Comparison of ENCODE assay signal across 13 cellular contexts in genomic region chr19:38395381-38396127, GRCh38. TPM values are rescaled to one million over a fixed set of nuclear protein-coding genes. Genes with fewer than 3 reads are reported as not detected.
DNase-seq lines count a peak whose midpoint lies in the region; ATAC-seq, FAIRE-seq and TF ChIP-seq lines count a peak whose summit lies in the region.
"Had no signal": no experiment of that assay in that cellular context is flagged by ENCODE, and none has a peak within 500 bp of the region (broad histone marks: within the 10 kb centered on the region; RNA-seq: fewer than 3 reads in every experiment).

No MANE protein-coding gene starts in this region.

- peak overlapping the region; percentile 71 for H3K4me3 Mint-ChIP-seq in activated CD8-positive, alpha-beta T cell treated with anti-CD3 and anti-CD28 coated beads for 36 hours

- 97% methylated on average over 36 of the region's 88 CpGs; no CpG with 5 or more reads in 1 of the 2 experiments for WGBS in H1 (ENCODE audit: extremely low coverage in 1 of 2, insufficient coverage in 1 of 2, insufficient read length in 1 of 2, insufficient replicate concordance in 2 of 2, low coverage in 1 of 2, low lambda C conversion rate in 2 of 2, missing lambda C conversion rate in 1 of 2), 2 experiments
- whole genome bisulfite sequencing in hepatocyte (ENCODE audit: low lambda C conversion rate, missing lambda C conversion rate), result over 99% methylated on average over 44 of the region's 88 CpGs
- WGBS in mesendoderm (ENCODE audit: extremely low coverage, insufficient coverage, low lambda C conversion rate), result no CpG with 5 or more reads among the region's 88 CpGs

- no peak overlapping the region for H3K56ac ChIP-seq in H1 (replicated peaks; ENCODE audit: insufficient read length, low read depth, low read length)
- no peak overlapping the region for H3K56ac ChIP-seq in mesendoderm (ENCODE audit: low read length)

- H3K27ac Mint-ChIP-seq in activated CD8-positive, alpha-beta T cell treated with anti-CD3 and anti-CD28 coated beads for 36 hours, result peak overlapping the region; percentile 56

- H3K9me3 ChIP-seq in H1 (ENCODE audit: insufficient read depth in 2 of 2, low read depth in 1 of 2, low read length in 1 of 2), result no peaks in the 10 kb centered on the region
- no peaks in the 10 kb centered on the region for H3K9me3 ChIP-seq in hepatocyte (ENCODE audit: low read depth)
- no peaks in the 10 kb centered on the region for H3K9me3 ChIP-seq in OCI-LY7 (ENCODE audit: low read length)
- H3K9me3 ChIP-seq: tibial nerve had no signal

- no peak overlapping the region for H3K23ac ChIP-seq in H1 (ENCODE audit: insufficient read length)
- no peak overlapping the region for H3K23ac ChIP-seq in mesendoderm (ENCODE audit: low read length)

- no peak overlapping the region for H2BK12ac ChIP-seq in H1 (ENCODE audit: low read depth, low read length)

- H4K20me1 ChIP-seq in H1 (replicated peaks in 1 of 2; ENCODE audit: control insufficient read depth in 1 of 2, insufficient read depth in 2 of 2, low read length in 2 of 2) (peaks cover 0 to 2% of the 10 kb centered on the region in 2 experiments), hepatocyte (ENCODE audit: insufficient read depth, poor library complexity, severe bottlenecking) (no peaks in the 10 kb centered on the region), OCI-LY7 (ENCODE audit: insufficient read depth, low read length) (no peaks in the 10 kb centered on the region)

- H3K27ac ChIP-seq in H1 (ENCODE audit: low read depth, low read length) (no peak overlapping the region), hepatocyte (no peak overlapping the region), mesendoderm (ENCODE audit: low read depth, low read length) (no peak overlapping the region), OCI-LY7 (ENCODE audit: low read depth, low read length, poor library complexity, severe bottlenecking) (no peak overlapping the region)
- H3K27ac ChIP-seq: tibial nerve had no signal

- BruUV-seq in OCI-LY7 (replicated peaks; lab: Mats Ljungman, UMichigan), result no TSS peak

- H2BK5ac ChIP-seq in H1 (ENCODE audit: low read depth, low read length), result no peak overlapping the region
- no peak overlapping the region for H2BK5ac ChIP-seq in mesendoderm (ENCODE audit: low read length)

- peaks cover 16% of the 10 kb centered on the region for H3K27me3 Mint-ChIP-seq in activated CD8-positive, alpha-beta T cell treated with anti-CD3 and anti-CD28 coated beads for 36 hours

- TF ChIP-seq RAD21 in H1 (IDR thresholded peaks at IDR 0.05 in 1 of 2, conservative IDR thresholded peaks at IDR 0.05 in 1 of 2; ENCODE audit: low read depth in 2 of 2, low read length in 2 of 2), result no peak

- peaks cover 0 to 4% of the 10 kb centered on the region in 2 experiments; a peak in 2 of 4 replicates for H3K79me2 ChIP-seq in H1 (ENCODE audit: control insufficient read depth in 1 of 2, insufficient read depth in 2 of 2, low read length in 2 of 2)
- no peaks in the 10 kb centered on the region for H3K79me2 ChIP-seq in hepatocyte
- no peaks in the 10 kb centered on the region for H3K79me2 ChIP-seq in mesendoderm (ENCODE audit: control insufficient read depth, insufficient read depth, low read length)
- H3K79me2 ChIP-seq in OCI-LY7 (ENCODE audit: insufficient read depth, low read depth, low read length), result no peaks in the 10 kb centered on the region

- TF ChIP-seq POLR2A in GM12892 (IDR thresholded peaks at IDR 0.05; ENCODE audit: low read depth, low read length) (peak; percentile 54; the same call in 1 of the 2 replicates), H1 (IDR thresholded peaks at IDR 0.05; ENCODE audit: control extremely low read depth in 1 of 2, low read depth in 2 of 2, low read length in 2 of 2) (no peak)

- DNase-seq in GM12892 (ENCODE audit: insufficient read length) (peak; percentile 56), H1 (ENCODE audit: low read depth in 1 of 2, low spot score in 2 of 2) (no peak), hepatic stellate cell (ENCODE audit: low spot score) (no peak), hepatocyte (ENCODE audit: low spot score) (no peak), mesendoderm (no peak), OCI-LY7 (ENCODE audit: low spot score) (no peak)
- DNase-seq in activated CD8-positive, alpha-beta T cell treated with anti-CD3 and anti-CD28 coated beads for 36 hours, result peak; percentile 54
- DNase-seq in stimulated activated CD4-positive, alpha-beta T cell treated with anti-CD3 and anti-CD28 coated beads, Interleukin-4, amount 100 ng/mL, for 24 hours, result peak; percentile 49
- DNase-seq: DMS79, OCI-M1 had no signal

- no peaks in the 10 kb centered on the region for H3K9me3 Mint-ChIP-seq in activated CD8-positive, alpha-beta T cell treated with anti-CD3 and anti-CD28 coated beads for 36 hours

- no peak overlapping the region for H2BK120ac ChIP-seq in H1 (replicated peaks; ENCODE audit: low read depth, low read length)
- H2BK120ac ChIP-seq in mesendoderm (ENCODE audit: low read depth, low read length), result no peak overlapping the region

- no peak overlapping the region for H2AK5ac ChIP-seq in H1 (ENCODE audit: low read depth, low read length)
- no peak overlapping the region for H2AK5ac ChIP-seq in mesendoderm (ENCODE audit: low read length)

- CTCF ChIA-PET in activated CD8-positive, alpha-beta T cell treated with anti-CD3 and anti-CD28 coated beads for 36 hours (lab: Charles Lee), result interaction anchor here (0.6 to 1.1 kb wide), 2 partner anchors 19 to 497 kb away, joined by 3 read pairs; no protein-coding TSS in a partner anchor
- CTCF ChIA-PET in H1 (lab: Charles Lee; ENCODE audit: partially characterized antibody) (interaction anchor here (0.7 kb wide), 1 partner anchor 30 kb away, joined by 3 read pairs; no protein-coding TSS in a partner anchor), OCI-LY7 (lab: Charles Lee; ENCODE audit: unreplicated experiment) (no interaction called here)

- FAIRE-seq in GM12892 (lab: Jason Lieb, UNC) (no peak), H1 (lab: Jason Lieb, UNC) (no peak)
- FAIRE-seq: islet of Langerhans had no signal

- no peak overlapping the region for H4K5ac ChIP-seq in H1 (ENCODE audit: insufficient read length, low read depth, low read length)
- no peak overlapping the region for H4K5ac ChIP-seq in mesendoderm (ENCODE audit: low read length)

- H2BK15ac ChIP-seq in H1 (ENCODE audit: low read length) (no peak overlapping the region), mesendoderm (replicated peaks; ENCODE audit: low read depth) (no peak overlapping the region)

- POLR2A ChIA-PET in activated CD8-positive, alpha-beta T cell treated with anti-CD3 and anti-CD28 coated beads for 36 hours (lab: Charles Lee), result interaction anchor here (1.1 to 2.6 kb wide), 3 partner anchors 9 to 15 kb away, joined by 5 to 11 read pairs (median 7); no protein-coding TSS in a partner anchor
- POLR2A ChIA-PET in H1 (lab: Charles Lee; ENCODE audit: partially characterized antibody) (interaction anchor here (0.8 to 2.2 kb wide), 7 partner anchors 10 to 636 kb away, joined by 3 to 12 read pairs (median 4); no protein-coding TSS in a partner anchor), OCI-LY7 (lab: Charles Lee) (no interaction called here)

- H2BK20ac ChIP-seq in H1 (ENCODE audit: low read length), result no peak overlapping the region

- TF ChIP-seq CTCF in activated CD8-positive, alpha-beta T cell treated with anti-CD3 and anti-CD28 coated beads for 36 hours (IDR thresholded peaks at IDR 0.05), result no peak
- no peak for TF ChIP-seq CTCF in H1 (IDR thresholded peaks at IDR 0.05; ENCODE audit: control extremely low read depth in 1 of 3, insufficient read depth in 1 of 3, low read depth in 1 of 3, low read length in 3 of 3)
- no peak for TF ChIP-seq CTCF in hepatocyte (IDR thresholded peaks at IDR 0.05; ENCODE audit: poor library complexity)
- no peak for TF ChIP-seq CTCF in OCI-LY7 (conservative IDR thresholded peaks at IDR 0.05; ENCODE audit: low read length)

- H3K4me3 ChIP-seq in H1 (ENCODE audit: extremely low read depth in 1 of 4, insufficient read depth in 2 of 4, low read depth in 3 of 4, low read length in 4 of 4) (peak overlapping the region in 1 of 4 experiments; percentile 52; a peak in 1 of 8 replicates), hepatocyte (no peak overlapping the region), mesendoderm (ENCODE audit: low read length) (no peak overlapping the region), OCI-LY7 (ENCODE audit: low read depth, low read length, poor library complexity, severe bottlenecking) (no peak overlapping the region)

- intact Hi-C loops in activated CD8-positive, alpha-beta T cell treated with anti-CD3 and anti-CD28 coated beads for 36 hours (cut with micrococcal nuclease), result no loop called here
- intact Hi-C loops in OCI-LY7 (cut with micrococcal nuclease; ENCODE audit: unreplicated experiment), result no loop called here

- no peaks in the 10 kb centered on the region for H3K9me2 ChIP-seq in hepatocyte (replicated peaks; ENCODE audit: insufficient read depth)
- H3K9me2 ChIP-seq in OCI-LY7 (ENCODE audit: insufficient read depth, low read length), result no peaks in the 10 kb centered on the region

- H3K36me3 ChIP-seq in H1 (ENCODE audit: control insufficient read depth in 2 of 4, insufficient read depth in 4 of 4, low read length in 3 of 4) (peaks cover 2 to 20% (median 5%) of the 10 kb centered on the region in 4 experiments; a peak in 2 of 8 replicates), hepatocyte (replicated peaks; ENCODE audit: insufficient read depth, low read depth) (no peaks in the 10 kb centered on the region), mesendoderm (ENCODE audit: control insufficient read depth, insufficient read depth, low read length) (no peaks in the 10 kb centered on the region), OCI-LY7 (ENCODE audit: insufficient read depth, low read length) (no peaks in the 10 kb centered on the region)

- H3K18ac ChIP-seq in H1 (ENCODE audit: extremely low read depth, low read length), result no peak overlapping the region
- H3K18ac ChIP-seq in mesendoderm (ENCODE audit: low read length), result no peak overlapping the region

- H3K14ac ChIP-seq in H1 (ENCODE audit: insufficient read length), result no peak overlapping the region

- TF ChIP-seq EP300 in H1 (IDR thresholded peaks at IDR 0.05; ENCODE audit: borderline replicate concordance in 1 of 2, low read depth in 2 of 2, low read length in 2 of 2), result no peak

- no peaks in the 10 kb centered on the region for H3K23me2 ChIP-seq in H1 (ENCODE audit: low read depth, low read length)

- H3K27me3 ChIP-seq in H1 (replicated peaks in 1 of 4; ENCODE audit: control insufficient read depth in 3 of 4, extremely low read depth in 1 of 4, insufficient read depth in 3 of 4, low read length in 3 of 4) (peaks cover 0 to 32% (median 29%) of the 10 kb centered on the region in 4 experiments; a peak in 6 of 7 replicates), hepatocyte (no peaks in the 10 kb centered on the region), mesendoderm (ENCODE audit: insufficient read depth, low read length, poor library complexity) (no peaks in the 10 kb centered on the region)

- H2AFZ ChIP-seq in H1 (ENCODE audit: low read length) (no peak overlapping the region), hepatocyte (no peak overlapping the region), OCI-LY7 (ENCODE audit: low read length) (no peak overlapping the region)

- H3K79me1 ChIP-seq in H1 (ENCODE audit: low read depth, low read length) (no peaks in the 10 kb centered on the region), mesendoderm (ENCODE audit: low read length) (no peaks in the 10 kb centered on the region)

- H3K4ac ChIP-seq in H1 (replicated peaks; ENCODE audit: insufficient read length, low read depth, low read length) (no peak overlapping the region), mesendoderm (ENCODE audit: low read depth, low read length) (no peak overlapping the region)

- H4K91ac ChIP-seq in H1 (replicated peaks; ENCODE audit: insufficient read length, low read length), result no peak overlapping the region

- H4K8ac ChIP-seq in H1 (ENCODE audit: extremely low read depth, insufficient read depth, low read length), result no peak overlapping the region
- no peak overlapping the region for H4K8ac ChIP-seq in mesendoderm (ENCODE audit: low read depth, low read length)

- H3K9ac ChIP-seq in H1 (replicated peaks in 1 of 4; ENCODE audit: extremely low read depth in 1 of 4, low read depth in 3 of 4, low read length in 3 of 4) (no peak overlapping the region), mesendoderm (ENCODE audit: low read length) (no peak overlapping the region)

- peaks cover 5% of the 10 kb centered on the region for H3K36me3 Mint-ChIP-seq in activated CD8-positive, alpha-beta T cell treated with anti-CD3 and anti-CD28 coated beads for 36 hours (ENCODE audit: low read depth)

- ATAC-seq in activated CD8-positive, alpha-beta T cell treated with anti-CD3 and anti-CD28 coated beads for 36 hours, result peak; percentile 78

- H3K4me1 Mint-ChIP-seq in activated CD8-positive, alpha-beta T cell treated with anti-CD3 and anti-CD28 coated beads for 36 hours (ENCODE audit: low read depth), result peaks cover 18% of the 10 kb centered on the region

- peaks cover 5 to 12% (median 6%) of the 10 kb centered on the region in 4 experiments for H3K4me1 ChIP-seq in H1 (replicated peaks in 1 of 4; ENCODE audit: control insufficient read depth in 3 of 4, insufficient read depth in 4 of 4, low read length in 3 of 4)
- H3K4me1 ChIP-seq in hepatocyte (ENCODE audit: insufficient read depth), result no peaks in the 10 kb centered on the region
- H3K4me1 ChIP-seq in mesendoderm (ENCODE audit: control insufficient read depth, low read depth, low read length), result peaks cover 3% of the 10 kb centered on the region
- no peaks in the 10 kb centered on the region for H3K4me1 ChIP-seq in OCI-LY7 (ENCODE audit: insufficient read depth, low read length, poor library complexity, severe bottlenecking)

- peak overlapping the region; percentile 54 to 71; a peak in 2 of 4 replicates for H3K4me2 ChIP-seq in H1 (ENCODE audit: insufficient read depth in 1 of 2, low read depth in 2 of 2, low read length in 2 of 2)
- H3K4me2 ChIP-seq in hepatocyte, result no peak overlapping the region
- H3K4me2 ChIP-seq in mesendoderm (ENCODE audit: low read length), result no peak overlapping the region
- no peak overlapping the region for H3K4me2 ChIP-seq in OCI-LY7 (ENCODE audit: low read length)

RNA-seq across cellular contexts. Expression of gene SPRED3, which starts 7.1 kb away (rescaled TPM):
- 0.42 TPM for polyA plus RNA-seq in GM12892 (2012; ENCODE audit: missing spikeins)
- total RNA-seq in activated CD8-positive, alpha-beta T cell treated with anti-CD3 and anti-CD28 coated beads for 36 hours, result 1 to 10 TPM in 1 of 2 experiments, under 1 TPM in 1; 0.69 to 1.5 TPM
- 7.1 and 8.1 TPM in 2 replicates for total RNA-seq in H1 (2021; fragmentation: NEBNext Ultra II Directional; extraction: Animal tissue kit (Norgen Biotek cat#: 25700))
- polyA plus RNA-seq in H1 (2011; rRNA removed), result 10.3 and 13.5 TPM in 2 replicates
- 9.5 TPM for polyA plus RNA-seq in H1 (2011; cell fraction: cytosol; rRNA removed)
- 28.3 TPM for polyA plus RNA-seq in H1 (2011; cell fraction: nucleus; rRNA removed)
- 8.0 to 11.4 TPM (median 9.0 TPM) in 4 replicates for polyA plus RNA-seq in H1 (2012, experiment 1 of 2)
- polyA plus RNA-seq in H1 (2012, experiment 2 of 2), result 4.8 TPM
- 6.6 TPM for polyA plus RNA-seq in H1 (2013, experiment 1 of 2)
- polyA plus RNA-seq in H1 (2013, experiment 2 of 2), result 6.1 TPM
- polyA minus RNA-seq in H1 (2011; rRNA and poly(A)+ RNA removed), result 3.8 and 5.4 TPM in 2 replicates
- polyA minus RNA-seq in H1 (2011; cell fraction: cytosol; rRNA and poly(A)+ RNA removed), result 3.0 TPM
- 16.1 TPM for polyA minus RNA-seq in H1 (2011; cell fraction: nucleus; rRNA and poly(A)+ RNA removed)
- 0.68 and 4.0 TPM in 2 replicates for total RNA-seq in hepatocyte
- 2.3 and 3.9 TPM in 2 replicates for polyA plus RNA-seq in hepatocyte
- polyA plus RNA-seq in mesendoderm (2013, experiment 1 of 2), result 2.1 TPM
- 2.1 TPM for polyA plus RNA-seq in mesendoderm (2013, experiment 2 of 2)
- total RNA-seq in OCI-LY7 (2014; rRNA removed; shearing (Covaris generic)), result 0.09 and 1.0 TPM in 2 replicates
- 2.1 and 3.0 TPM in 2 replicates for total RNA-seq in OCI-LY7 (2022)

RNA-seq across cellular contexts. Expression of gene FAM98C, which starts 7.3 kb away (rescaled TPM):
- polyA plus RNA-seq in GM12892 (2012; ENCODE audit: missing spikeins), result 13.8 TPM
- 10 to 100 TPM; 11.7 to 12.5 TPM for total RNA-seq in activated CD8-positive, alpha-beta T cell treated with anti-CD3 and anti-CD28 coated beads for 36 hours
- 4.6 and 6.1 TPM in 2 replicates for total RNA-seq in H1 (2021; fragmentation: NEBNext Ultra II Directional; extraction: Animal tissue kit (Norgen Biotek cat#: 25700))
- 9.4 and 12.3 TPM in 2 replicates for polyA plus RNA-seq in H1 (2011; rRNA removed)
- 12.2 TPM for polyA plus RNA-seq in H1 (2011; cell fraction: cytosol; rRNA removed)
- 24.9 TPM for polyA plus RNA-seq in H1 (2011; cell fraction: nucleus; rRNA removed)
- polyA plus RNA-seq in H1 (2012, experiment 1 of 2), result 5.2 to 9.0 TPM (median 6.8 TPM) in 4 replicates
- 20.7 TPM for polyA plus RNA-seq in H1 (2012, experiment 2 of 2)
- polyA plus RNA-seq in H1 (2013, experiment 1 of 2), result 3.9 TPM
- polyA plus RNA-seq in H1 (2013, experiment 2 of 2), result 4.0 TPM
- 1.7 TPM in 2 replicates for polyA minus RNA-seq in H1 (2011; rRNA and poly(A)+ RNA removed)
- 3.9 TPM for polyA minus RNA-seq in H1 (2011; cell fraction: cytosol; rRNA and poly(A)+ RNA removed)
- 6.6 TPM for polyA minus RNA-seq in H1 (2011; cell fraction: nucleus; rRNA and poly(A)+ RNA removed)
- total RNA-seq in hepatocyte, result 9.9 and 17.3 TPM in 2 replicates
- 20.2 and 27.7 TPM in 2 replicates for polyA plus RNA-seq in hepatocyte
- 2.2 TPM for polyA plus RNA-seq in mesendoderm (2013, experiment 1 of 2)
- polyA plus RNA-seq in mesendoderm (2013, experiment 2 of 2), result 2.6 TPM
- total RNA-seq in OCI-LY7 (2014; rRNA removed; shearing (Covaris generic)), result 21.9 and 32.8 TPM in 2 replicates
- 30.4 and 31.1 TPM in 2 replicates for total RNA-seq in OCI-LY7 (2022)

RNA-seq across cellular contexts. Expression of gene GGN, which starts 7.7 kb away (rescaled TPM):
- not detected for polyA plus RNA-seq in GM12892 (2012; ENCODE audit: missing spikeins)
- not detected for total RNA-seq in activated CD8-positive, alpha-beta T cell treated with anti-CD3 and anti-CD28 coated beads for 36 hours
- 1.2 and 2.7 TPM in 2 replicates for total RNA-seq in H1 (2021; fragmentation: NEBNext Ultra II Directional; extraction: Animal tissue kit (Norgen Biotek cat#: 25700))
- polyA plus RNA-seq in H1 (2011; rRNA removed), result 0.47 and 0.69 TPM in 2 replicates
- 0.44 TPM for polyA plus RNA-seq in H1 (2011; cell fraction: cytosol; rRNA removed)
- 1.5 TPM for polyA plus RNA-seq in H1 (2011; cell fraction: nucleus; rRNA removed)
- polyA plus RNA-seq in H1 (2012, experiment 1 of 2), result 0.79 to 1.6 TPM (median 1.0 TPM) in 4 replicates
- 0.25 TPM for polyA plus RNA-seq in H1 (2012, experiment 2 of 2)
- polyA plus RNA-seq in H1 (2013, experiment 1 of 2), result 1.4 TPM
- polyA plus RNA-seq in H1 (2013, experiment 2 of 2), result 0.77 TPM
- 0.06 TPM in 1 of 2 replicates, not detected in the other for polyA minus RNA-seq in H1 (2011; rRNA and poly(A)+ RNA removed)
- polyA minus RNA-seq in H1 (2011; cell fraction: cytosol; rRNA and poly(A)+ RNA removed), result not detected
- polyA minus RNA-seq in H1 (2011; cell fraction: nucleus; rRNA and poly(A)+ RNA removed), result 1.00 TPM
- 0.12 and 0.60 TPM in 2 replicates for total RNA-seq in hepatocyte
- 1.1 and 1.6 TPM in 2 replicates for polyA plus RNA-seq in hepatocyte
- 0.56 TPM for polyA plus RNA-seq in mesendoderm (2013, experiment 1 of 2)
- 0.35 TPM for polyA plus RNA-seq in mesendoderm (2013, experiment 2 of 2)
- not detected in 2 replicates for total RNA-seq in OCI-LY7 (2014; rRNA removed; shearing (Covaris generic))
- 0.74 TPM in 1 of 2 replicates, not detected in the other for total RNA-seq in OCI-LY7 (2022)
- total RNA-seq: tibial nerve had no signal

RNA-seq across cellular contexts. Expression of gene PSMD8, which starts 21.2 kb away (rescaled TPM):
- polyA plus RNA-seq in GM12892 (2012; ENCODE audit: missing spikeins), result 151 TPM
- total RNA-seq in activated CD8-positive, alpha-beta T cell treated with anti-CD3 and anti-CD28 coated beads for 36 hours, result 100 to 1,000 TPM; 178 to 191 TPM
- total RNA-seq in H1 (2021; fragmentation: NEBNext Ultra II Directional; extraction: Animal tissue kit (Norgen Biotek cat#: 25700)), result 170 and 183 TPM in 2 replicates
- polyA plus RNA-seq in H1 (2011; rRNA removed), result 410 and 486 TPM in 2 replicates
- polyA plus RNA-seq in H1 (2011; cell fraction: cytosol; rRNA removed), result 380 TPM
- 266 TPM for polyA plus RNA-seq in H1 (2011; cell fraction: nucleus; rRNA removed)
- 152 to 242 TPM (median 222 TPM) in 4 replicates for polyA plus RNA-seq in H1 (2012, experiment 1 of 2)
- polyA plus RNA-seq in H1 (2012, experiment 2 of 2), result 239 TPM
- polyA plus RNA-seq in H1 (2013, experiment 1 of 2), result 138 TPM
- 143 TPM for polyA plus RNA-seq in H1 (2013, experiment 2 of 2)
- polyA minus RNA-seq in H1 (2011; rRNA and poly(A)+ RNA removed), result 235 and 279 TPM in 2 replicates
- 103 TPM for polyA minus RNA-seq in H1 (2011; cell fraction: cytosol; rRNA and poly(A)+ RNA removed)
- 69.3 TPM for polyA minus RNA-seq in H1 (2011; cell fraction: nucleus; rRNA and poly(A)+ RNA removed)
- 250 and 263 TPM in 2 replicates for total RNA-seq in hepatocyte
- 278 and 312 TPM in 2 replicates for polyA plus RNA-seq in hepatocyte
- 175 TPM for polyA plus RNA-seq in mesendoderm (2013, experiment 1 of 2)
- polyA plus RNA-seq in mesendoderm (2013, experiment 2 of 2), result 175 TPM
- 224 and 238 TPM in 2 replicates for total RNA-seq in OCI-LY7 (2014; rRNA removed; shearing (Covaris generic))
- 158 and 169 TPM in 2 replicates for total RNA-seq in OCI-LY7 (2022)

RNA-seq across cellular contexts. Expression of gene RASGRP4, which starts 30.5 kb away (rescaled TPM):
- 1.5 TPM for polyA plus RNA-seq in GM12892 (2012; ENCODE audit: missing spikeins)
- 1 to 10 TPM; 1.4 to 1.8 TPM for total RNA-seq in activated CD8-positive, alpha-beta T cell treated with anti-CD3 and anti-CD28 coated beads for 36 hours
- total RNA-seq in H1 (2021; fragmentation: NEBNext Ultra II Directional; extraction: Animal tissue kit (Norgen Biotek cat#: 25700)), result 1.9 and 2.0 TPM in 2 replicates
- polyA plus RNA-seq in H1 (2011; rRNA removed) (3.1 and 5.7 TPM in 2 replicates), hepatocyte (0.44 TPM in 1 of 2 replicates, not detected in the other)
- polyA plus RNA-seq in H1 (2011; cell fraction: cytosol; rRNA removed), result 3.1 TPM
- polyA plus RNA-seq in H1 (2011; cell fraction: nucleus; rRNA removed), result 7.7 TPM
- 1.2 to 2.0 TPM (median 1.6 TPM) in 4 replicates for polyA plus RNA-seq in H1 (2012, experiment 1 of 2)
- polyA plus RNA-seq in H1 (2012, experiment 2 of 2), result 1.1 TPM
- 2.3 TPM for polyA plus RNA-seq in H1 (2013, experiment 1 of 2)
- polyA plus RNA-seq in H1 (2013, experiment 2 of 2), result 2.0 TPM
- 1.3 and 1.7 TPM in 2 replicates for polyA minus RNA-seq in H1 (2011; rRNA and poly(A)+ RNA removed)
- polyA minus RNA-seq in H1 (2011; cell fraction: cytosol; rRNA and poly(A)+ RNA removed), result 1.3 TPM
- polyA minus RNA-seq in H1 (2011; cell fraction: nucleus; rRNA and poly(A)+ RNA removed), result 1.6 TPM
- total RNA-seq in hepatocyte (0.07 and 0.36 TPM in 2 replicates), OCI-LY7 (2022) (not detected in 2 replicates)
- polyA plus RNA-seq in mesendoderm (2013, experiment 1 of 2), result 1.0 TPM
- polyA plus RNA-seq in mesendoderm (2013, experiment 2 of 2), result 0.98 TPM
- total RNA-seq in OCI-LY7 (2014; rRNA removed; shearing (Covaris generic)), result not detected in 2 replicates
- total RNA-seq: M059J had no signal

Comparison
In these comparisons a context has a peak if more than half of its experiments do, and no peak if none do; other contexts are left out.
1. DNase-seq: peak in GM12892 (single experiment), activated CD8-positive, alpha-beta T cell treated with anti-CD3 and anti-CD28 coated beads for 36 hours (single experiment) and stimulated activated CD4-positive, alpha-beta T cell treated with anti-CD3 and anti-CD28 coated beads, Interleukin-4, amount 100 ng/mL, for 24 hours (single experiment); none in H1 (0 of 2), hepatic stellate cell (single experiment), hepatocyte (single experiment), mesendoderm (single experiment) and OCI-LY7 (single experiment).
2. H3K4me2 ChIP-seq: peak in H1 (2 of 2); none in hepatocyte (single experiment), mesendoderm (single experiment) and OCI-LY7 (single experiment).